In the genomic region with DNA sequence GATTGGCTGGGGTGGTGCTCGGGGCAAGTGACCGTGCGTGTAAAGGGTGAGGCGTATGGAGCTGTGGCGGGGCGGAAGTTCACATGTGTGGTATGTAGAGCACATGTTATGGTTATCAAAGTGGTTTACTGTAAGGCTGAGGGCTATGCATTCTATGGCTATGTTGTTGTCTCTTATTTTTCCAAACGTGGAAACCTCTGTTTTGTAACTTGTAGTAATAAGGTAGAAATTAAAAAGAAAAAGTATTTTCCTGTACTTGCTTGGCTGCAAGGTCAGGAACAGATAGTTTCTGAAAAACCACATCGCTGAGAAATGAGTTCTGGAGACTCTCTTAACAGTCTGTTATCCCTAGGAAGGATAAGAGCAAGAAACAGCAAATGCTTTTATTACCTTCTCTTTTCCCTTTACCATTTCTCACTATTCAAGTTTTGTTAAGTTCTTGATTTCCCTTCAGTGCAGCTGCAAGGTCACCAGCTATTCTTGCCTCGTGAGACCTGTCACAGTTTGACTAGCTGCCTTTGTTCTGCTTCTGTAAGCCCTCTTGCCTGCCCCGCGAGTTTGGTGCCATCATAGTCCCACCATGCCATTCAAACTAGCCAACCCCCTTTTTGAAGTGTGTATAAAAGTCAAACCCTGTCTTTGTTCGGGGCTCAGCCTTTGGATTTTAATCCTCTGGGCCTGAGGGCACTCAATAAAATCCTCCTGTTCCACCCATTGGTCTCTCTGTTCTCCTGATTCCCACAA, we compare ENCODE assay signal across 1 cellular context.
TF ChIP-seq lines count a peak whose summit lies in the region.

No MANE protein-coding gene starts in this region.

TF ChIP-seq in HepG2, 621 proteins besides CTCF, POLR2A, EP300 and RAD21 (continued from another document):
- TF ChIP-seq KLF11 (CRISPR knock-in tag; IDR thresholded peaks at IDR 0.05) = no peak
- no peak for TF ChIP-seq ZNF572 (CRISPR knock-in tag; IDR thresholded peaks at IDR 0.05)
- no peak for TF ChIP-seq HOXA3 (CRISPR knock-in tag; IDR thresholded peaks at IDR 0.05)
- TF ChIP-seq ZNF570 (CRISPR knock-in tag; IDR thresholded peaks at IDR 0.05; ENCODE audit: borderline replicate concordance) = no peak
- no peak for TF ChIP-seq KDM4B (CRISPR knock-in tag; IDR thresholded peaks at IDR 0.05)
- TF ChIP-seq, protein P1, sequence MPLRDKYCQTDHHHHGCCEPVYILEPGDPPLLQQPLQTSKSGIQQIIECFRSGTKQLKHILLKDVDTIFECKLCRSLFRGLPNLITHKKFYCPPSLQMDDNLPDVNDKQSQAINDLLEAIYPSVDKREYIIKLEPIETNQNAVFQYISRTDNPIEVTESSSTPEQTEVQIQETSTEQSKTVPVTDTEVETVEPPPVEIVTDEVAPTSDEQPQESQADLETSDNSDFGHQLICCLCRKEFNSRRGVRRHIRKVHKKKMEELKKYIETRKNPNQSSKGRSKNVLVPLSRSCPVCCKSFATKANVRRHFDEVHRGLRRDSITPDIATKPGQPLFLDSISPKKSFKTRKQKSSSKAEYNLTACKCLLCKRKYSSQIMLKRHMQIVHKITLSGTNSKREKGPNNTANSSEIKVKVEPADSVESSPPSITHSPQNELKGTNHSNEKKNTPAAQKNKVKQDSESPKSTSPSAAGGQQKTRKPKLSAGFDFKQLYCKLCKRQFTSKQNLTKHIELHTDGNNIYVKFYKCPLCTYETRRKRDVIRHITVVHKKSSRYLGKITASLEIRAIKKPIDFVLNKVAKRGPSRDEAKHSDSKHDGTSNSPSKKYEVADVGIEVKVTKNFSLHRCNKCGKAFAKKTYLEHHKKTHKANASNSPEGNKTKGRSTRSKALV (CRISPR knock-in tag; IDR thresholded peaks at IDR 0.05) = no peak
- TF ChIP-seq, protein P2, sequence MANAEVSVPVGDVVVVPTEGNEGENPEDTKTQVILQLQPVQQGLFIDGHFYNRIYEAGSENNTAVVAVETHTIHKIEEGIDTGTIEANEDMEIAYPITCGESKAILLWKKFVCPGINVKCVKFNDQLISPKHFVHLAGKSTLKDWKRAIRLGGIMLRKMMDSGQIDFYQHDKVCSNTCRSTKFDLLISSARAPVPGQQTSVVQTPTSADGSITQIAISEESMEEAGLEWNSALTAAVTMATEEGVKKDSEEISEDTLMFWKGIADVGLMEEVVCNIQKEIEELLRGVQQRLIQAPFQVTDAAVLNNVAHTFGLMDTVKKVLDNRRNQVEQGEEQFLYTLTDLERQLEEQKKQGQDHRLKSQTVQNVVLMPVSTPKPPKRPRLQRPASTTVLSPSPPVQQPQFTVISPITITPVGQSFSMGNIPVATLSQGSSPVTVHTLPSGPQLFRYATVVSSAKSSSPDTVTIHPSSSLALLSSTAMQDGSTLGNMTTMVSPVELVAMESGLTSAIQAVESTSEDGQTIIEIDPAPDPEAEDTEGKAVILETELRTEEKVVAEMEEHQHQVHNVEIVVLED (CRISPR knock-in tag; IDR thresholded peaks at IDR 0.05; ENCODE audit: borderline replicate concordance) = peak; percentile 51; the same call in 1 of the 2 replicates
- peak; percentile 35; the same call in 1 of the 2 replicates for TF ChIP-seq ZNF569 (CRISPR knock-in tag; IDR thresholded peaks at IDR 0.05; ENCODE audit: borderline replicate concordance)
- TF ChIP-seq HMG20A (CRISPR knock-in tag; IDR thresholded peaks at IDR 0.05; ENCODE audit: borderline replicate concordance) = peak; percentile 39; the same call in 1 of the 2 replicates
- no peak for TF ChIP-seq JDP2 (CRISPR knock-in tag; IDR thresholded peaks at IDR 0.05; ENCODE audit: borderline replicate concordance)
- TF ChIP-seq HOXA7 (CRISPR knock-in tag; IDR thresholded peaks at IDR 0.05) = no peak
- TF ChIP-seq, protein P3, sequence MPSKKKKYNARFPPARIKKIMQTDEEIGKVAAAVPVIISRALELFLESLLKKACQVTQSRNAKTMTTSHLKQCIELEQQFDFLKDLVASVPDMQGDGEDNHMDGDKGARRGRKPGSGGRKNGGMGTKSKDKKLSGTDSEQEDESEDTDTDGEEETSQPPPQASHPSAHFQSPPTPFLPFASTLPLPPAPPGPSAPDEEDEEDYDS (CRISPR knock-in tag; IDR thresholded peaks at IDR 0.05) = peak; percentile 96
- peak; percentile 83 for TF ChIP-seq IRF2 (CRISPR knock-in tag; IDR thresholded peaks at IDR 0.05)
- TF ChIP-seq RFXAP (CRISPR knock-in tag; IDR thresholded peaks at IDR 0.05; ENCODE audit: borderline replicate concordance) = no peak
- TF ChIP-seq NR2F2 (IDR thresholded peaks at IDR 0.05; ENCODE audit: borderline replicate concordance, low read depth) = peak; percentile 70; the same call in 1 of the 2 replicates
